ENCODE assay signal across 20 cellular contexts in genomic region chr3:189898559-189899153, GRCh38.
DNase-seq lines count a peak whose midpoint lies in the region; ATAC-seq, FAIRE-seq and TF ChIP-seq lines count a peak whose summit lies in the region.
"Had no signal": no experiment of that assay in that cellular context is flagged by ENCODE, and none has a peak within 500 bp of the region (broad histone marks: within the 10 kb centered on the region; RNA-seq: fewer than 3 reads in every experiment).

No MANE protein-coding gene starts in this region.

- TF ChIP-seq RAD21 in K562 (CRISPR knock-in tag; conservative IDR thresholded peaks at IDR 0.05 in 1 of 2, IDR thresholded peaks at IDR 0.05 in 1 of 2): no peak

- intact Hi-C loops in K562 (cut with micrococcal nuclease): no loop called here

- CTCF ChIA-PET in K562 (lab: Yijun Ruan, JAX; ENCODE audit: low intra/inter-chr PET ratio): no interaction called here

- no peaks in the 10 kb centered on the region for H3K9me3 ChIP-seq in K562 (replicated peaks; ENCODE audit: control insufficient read depth, insufficient read depth, low read depth, low read length)

- whole genome bisulfite sequencing in K562 (ENCODE audit: insufficient coverage, low coverage, missing lambda C conversion rate): 0% methylated on average over 1 of the region's 1 CpG

- ATAC-seq in K562: no peak
- ATAC-seq in HG03196 (IDR thresholded peaks at IDR 0.05; ENCODE audit: unreplicated experiment): no peak
- ATAC-seq: CD8-positive, alpha-beta T cell; stimulated activated naive B cell treated with anti-CD40 and anti-IgM and Interleukin-4, amounts not matched to agents 10 μg/mL and 1 μg/mL and 100 μg/mL, for 72 hours; T-cell had no signal

- H3K36me3 ChIP-seq in K562 (ENCODE audit: control insufficient read depth, insufficient read depth, low read length): no peaks in the 10 kb centered on the region

- DNase-seq in GM04504 (ENCODE audit: low read depth): peak; percentile 3
- peak; percentile 28 for DNase-seq in NB4 (ENCODE audit: low read depth)
- no peak for DNase-seq in K562 (ENCODE audit: extremely low read depth in 1 of 4, low spot score in 3 of 4)
- peak; percentile 43 for DNase-seq in fibroblast of villous mesenchyme (ENCODE audit: low read depth)
- no peak for DNase-seq in stimulated activated CD4-positive, alpha-beta T cell treated with anti-CD3 and anti-CD28 coated beads, Interleukin-12 subunit alpha, Interleukin-12 subunit beta, amount 100 ng/mL, for 4 hours
- DNase-seq in OCI-M2 (lab: John Stamatoyannopoulos, UW; ENCODE audit: unreplicated experiment): no peak
- DNase-seq in NAMALWA (ENCODE audit: low spot score): no peak
- DNase-seq: activated CD4-positive, alpha-beta T cell treated with anti-CD3 and anti-CD28 coated beads, Interleukin-2, amount 50 U/mL, for 1 hour; activated effector memory CD4-positive, alpha-beta T cell treated with anti-CD3 and anti-CD28 coated beads, Interleukin-2, amount 50 U/mL, for 16 hours; amniotic stem cell; CD8-positive, alpha-beta T cell; central memory CD4-positive, alpha-beta T cell; DMS53; NCI-H146; NCI-H774; occipital lobe; stimulated activated naive B cell treated with anti-CD40 and anti-IgM and Interleukin-4, amounts not matched to agents 10 μg/mL and 1 μg/mL and 100 μg/mL, for 72 hours; T-cell had no signal

- no peak for TF ChIP-seq EP300 in K562 (IDR thresholded peaks at IDR 0.05; ENCODE audit: low read length)

- no TSS peak for BruUV-seq in K562 (replicated peaks; lab: Mats Ljungman, UMichigan)

- no peak for FAIRE-seq in K562 (lab: Jason Lieb, UNC)
- FAIRE-seq: islet of Langerhans had no signal

- no peak overlapping the region for H3K9ac ChIP-seq in K562 (ENCODE audit: insufficient read depth in 1 of 2, low read depth in 2 of 2, low read length in 2 of 2)

- no peak overlapping the region for H3K4me2 ChIP-seq in K562 (ENCODE audit: insufficient read depth, low read length)

- H3K79me2 ChIP-seq in K562 (ENCODE audit: control insufficient read depth, insufficient read depth, low read length): no peaks in the 10 kb centered on the region

- TF ChIP-seq POLR2A in NB4 (IDR thresholded peaks at IDR 0.05; ENCODE audit: extremely low read depth, insufficient read length) (no peak), K562 (conservative IDR thresholded peaks at IDR 0.05) (no peak)

- H3K4me3 ChIP-seq in NB4 (ENCODE audit: low read depth, low read length) (no peak overlapping the region), K562 (no peak overlapping the region), fibroblast of villous mesenchyme (ENCODE audit: low read depth, low read length) (no peak overlapping the region)

- no peaks in the 10 kb centered on the region for H3K9me1 ChIP-seq in K562 (ENCODE audit: control insufficient read depth, insufficient read depth, low read length)

- no peaks in the 10 kb centered on the region for H4K20me1 ChIP-seq in K562 (replicated peaks; ENCODE audit: control insufficient read depth, insufficient read depth, low read length)

- no peak overlapping the region for H2AFZ ChIP-seq in K562 (ENCODE audit: low read depth, low read length)

- TF ChIP-seq CTCF in NB4 (IDR thresholded peaks at IDR 0.05; ENCODE audit: low read depth, low read length): no peak
- no peak for TF ChIP-seq CTCF in K562 (IDR thresholded peaks at IDR 0.05 in 2 of 3, conservative IDR thresholded peaks at IDR 0.05 in 1 of 3; ENCODE audit: insufficient read depth in 2 of 3, low read depth in 1 of 3, low read length in 3 of 3)
- TF ChIP-seq CTCF in fibroblast of villous mesenchyme (IDR thresholded peaks at IDR 0.05; ENCODE audit: insufficient read depth, low read depth, low read length): no peak

- H3K4me1 ChIP-seq in K562 (replicated peaks in 1 of 2; ENCODE audit: control insufficient read depth in 2 of 2, insufficient read depth in 2 of 2, low read length in 2 of 2): no peaks in the 10 kb centered on the region

- in situ Hi-C loops in K562 (cut with MboI): no loop called here

- POLR2A ChIA-PET in K562 (lab: Yijun Ruan, JAX): no interaction called here

- no peak overlapping the region for H3K27ac ChIP-seq in K562 (ENCODE audit: extremely low read depth, low read depth, low read length)

- H3K27me3 ChIP-seq in K562 (ENCODE audit: control insufficient read depth in 2 of 2, insufficient read depth in 2 of 2, low read length in 2 of 2): no peaks in the 10 kb centered on the region

TF ChIP-seq in K562, 482 proteins besides CTCF, POLR2A, EP300 and RAD21:
- TF ChIP-seq NUFIP1 (IDR thresholded peaks at IDR 0.05; ENCODE audit: partially characterized antibody) (no peak), CBFA2T3 (IDR thresholded peaks at IDR 0.05) (no peak), CEBPG (CRISPR knock-in tag; IDR thresholded peaks at IDR 0.05) (no peak), CEBPG (tag; conservative IDR thresholded peaks at IDR 0.05 in 1 of 2, IDR thresholded peaks at IDR 0.05 in 1 of 2) (peak; percentile 87 to 92), NCOA6 (IDR thresholded peaks at IDR 0.05) (no peak), EP400 (IDR thresholded peaks at IDR 0.05) (no peak), DPF2 (IDR thresholded peaks at IDR 0.05) (no peak), TRIM24 (IDR thresholded peaks at IDR 0.05) (peak; percentile 42 to 45; a peak in 2 of 4 replicates), CHD4 (IDR thresholded peaks at IDR 0.05; ENCODE audit: insufficient read depth, insufficient replicate concordance, low read depth, low read length, poor library complexity, severe bottlenecking) (no peak), LCOR (CRISPR knock-in tag; IDR thresholded peaks at IDR 0.05) (no peak), ILF3 (IDR thresholded peaks at IDR 0.05; ENCODE audit: borderline replicate concordance) (no peak), CEBPB (tag; IDR thresholded peaks at IDR 0.05) (peak; percentile 77), TAF7 (tag; IDR thresholded peaks at IDR 0.05) (no peak), FUS (optimal IDR thresholded peaks at IDR 0.05; ENCODE audit: low read depth, low read length) (no peak), NFE2 (IDR thresholded peaks at IDR 0.05; ENCODE audit: low read depth) (no peak)
- TF ChIP-seq, protein P1, sequence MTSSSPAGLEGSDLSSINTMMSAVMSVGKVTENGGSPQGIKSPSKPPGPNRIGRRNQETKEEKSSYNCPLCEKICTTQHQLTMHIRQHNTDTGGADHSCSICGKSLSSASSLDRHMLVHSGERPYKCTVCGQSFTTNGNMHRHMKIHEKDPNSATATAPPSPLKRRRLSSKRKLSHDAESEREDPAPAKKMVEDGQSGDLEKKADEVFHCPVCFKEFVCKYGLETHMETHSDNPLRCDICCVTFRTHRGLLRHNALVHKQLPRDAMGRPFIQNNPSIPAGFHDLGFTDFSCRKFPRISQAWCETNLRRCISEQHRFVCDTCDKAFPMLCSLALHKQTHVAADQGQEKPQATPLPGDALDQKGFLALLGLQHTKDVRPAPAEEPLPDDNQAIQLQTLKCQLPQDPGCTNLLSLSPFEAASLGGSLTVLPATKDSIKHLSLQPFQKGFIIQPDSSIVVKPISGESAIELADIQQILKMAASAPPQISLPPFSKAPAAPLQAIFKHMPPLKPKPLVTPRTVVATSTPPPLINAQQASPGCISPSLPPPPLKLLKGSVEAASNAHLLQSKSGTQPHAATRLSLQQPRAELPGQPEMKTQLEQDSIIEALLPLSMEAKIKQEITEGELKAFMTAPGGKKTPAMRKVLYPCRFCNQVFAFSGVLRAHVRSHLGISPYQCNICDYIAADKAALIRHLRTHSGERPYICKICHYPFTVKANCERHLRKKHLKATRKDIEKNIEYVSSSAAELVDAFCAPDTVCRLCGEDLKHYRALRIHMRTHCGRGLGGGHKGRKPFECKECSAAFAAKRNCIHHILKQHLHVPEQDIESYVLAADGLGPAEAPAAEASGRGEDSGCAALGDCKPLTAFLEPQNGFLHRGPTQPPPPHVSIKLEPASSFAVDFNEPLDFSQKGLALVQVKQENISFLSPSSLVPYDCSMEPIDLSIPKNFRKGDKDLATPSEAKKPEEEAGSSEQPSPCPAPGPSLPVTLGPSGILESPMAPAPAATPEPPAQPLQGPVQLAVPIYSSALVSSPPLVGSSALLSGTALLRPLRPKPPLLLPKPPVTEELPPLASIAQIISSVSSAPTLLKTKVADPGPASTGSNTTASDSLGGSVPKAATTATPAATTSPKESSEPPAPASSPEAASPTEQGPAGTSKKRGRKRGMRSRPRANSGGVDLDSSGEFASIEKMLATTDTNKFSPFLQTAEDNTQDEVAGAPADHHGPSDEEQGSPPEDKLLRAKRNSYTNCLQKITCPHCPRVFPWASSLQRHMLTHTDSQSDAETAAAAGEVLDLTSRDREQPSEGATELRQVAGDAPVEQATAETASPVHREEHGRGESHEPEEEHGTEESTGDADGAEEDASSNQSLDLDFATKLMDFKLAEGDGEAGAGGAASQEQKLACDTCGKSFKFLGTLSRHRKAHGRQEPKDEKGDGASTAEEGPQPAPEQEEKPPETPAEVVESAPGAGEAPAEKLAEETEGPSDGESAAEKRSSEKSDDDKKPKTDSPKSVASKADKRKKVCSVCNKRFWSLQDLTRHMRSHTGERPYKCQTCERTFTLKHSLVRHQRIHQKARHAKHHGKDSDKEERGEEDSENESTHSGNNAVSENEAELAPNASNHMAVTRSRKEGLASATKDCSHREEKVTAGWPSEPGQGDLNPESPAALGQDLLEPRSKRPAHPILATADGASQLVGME (CRISPR knock-in tag; IDR thresholded peaks at IDR 0.05): no peak
- TF ChIP-seq, protein P2, sequence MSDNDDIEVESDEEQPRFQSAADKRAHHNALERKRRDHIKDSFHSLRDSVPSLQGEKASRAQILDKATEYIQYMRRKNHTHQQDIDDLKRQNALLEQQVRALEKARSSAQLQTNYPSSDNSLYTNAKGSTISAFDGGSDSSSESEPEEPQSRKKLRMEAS (CRISPR knock-in tag; IDR thresholded peaks at IDR 0.05): no peak
- TF ChIP-seq, protein P3, sequence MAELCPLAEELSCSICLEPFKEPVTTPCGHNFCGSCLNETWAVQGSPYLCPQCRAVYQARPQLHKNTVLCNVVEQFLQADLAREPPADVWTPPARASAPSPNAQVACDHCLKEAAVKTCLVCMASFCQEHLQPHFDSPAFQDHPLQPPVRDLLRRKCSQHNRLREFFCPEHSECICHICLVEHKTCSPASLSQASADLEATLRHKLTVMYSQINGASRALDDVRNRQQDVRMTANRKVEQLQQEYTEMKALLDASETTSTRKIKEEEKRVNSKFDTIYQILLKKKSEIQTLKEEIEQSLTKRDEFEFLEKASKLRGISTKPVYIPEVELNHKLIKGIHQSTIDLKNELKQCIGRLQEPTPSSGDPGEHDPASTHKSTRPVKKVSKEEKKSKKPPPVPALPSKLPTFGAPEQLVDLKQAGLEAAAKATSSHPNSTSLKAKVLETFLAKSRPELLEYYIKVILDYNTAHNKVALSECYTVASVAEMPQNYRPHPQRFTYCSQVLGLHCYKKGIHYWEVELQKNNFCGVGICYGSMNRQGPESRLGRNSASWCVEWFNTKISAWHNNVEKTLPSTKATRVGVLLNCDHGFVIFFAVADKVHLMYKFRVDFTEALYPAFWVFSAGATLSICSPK (IDR thresholded peaks at IDR 0.05; ENCODE audit: borderline replicate concordance): no peak
TF ChIP-seq in K562: peak in this region for 3.

Comparison
In these comparisons a context has a peak if more than half of its experiments do, and no peak if none do; other contexts are left out.
1. DNase-seq: peak in GM04504 (single experiment), NB4 (single experiment) and fibroblast of villous mesenchyme (single experiment); none in K562 (0 of 4), stimulated activated CD4-positive, alpha-beta T cell treated with anti-CD3 and anti-CD28 coated beads, Interleukin-12 subunit alpha, Interleukin-12 subunit beta, amount 100 ng/mL, for 4 hours (single experiment), OCI-M2 (single experiment) and NAMALWA (single experiment).